8 cellular contexts compared by ENCODE assay signal in genomic region chr7:150388709-150389531, GRCh38. TPM values are rescaled to one million over a fixed set of nuclear protein-coding genes. Genes with fewer than 3 reads are reported as not detected.
DNase-seq lines count a peak whose midpoint lies in the region; ATAC-seq and TF ChIP-seq lines count a peak whose summit lies in the region.
"Had no signal": no experiment of that assay in that cellular context is flagged by ENCODE, and none has a peak within 500 bp of the region (broad histone marks: within the 10 kb centered on the region; RNA-seq: fewer than 3 reads in every experiment).

No MANE protein-coding gene starts in this region.

- no peak for TF ChIP-seq POLR2A in body of pancreas (IDR thresholded peaks at IDR 0.05)
- TF ChIP-seq POLR2A in thyroid gland (IDR thresholded peaks at IDR 0.05) = no peak

- no peaks in the 10 kb centered on the region for H3K9me3 ChIP-seq in body of pancreas
- no peaks in the 10 kb centered on the region for H3K9me3 ChIP-seq in liver (ENCODE audit: control insufficient read depth in 4 of 4, low read length in 3 of 4)
- no peaks in the 10 kb centered on the region for H3K9me3 ChIP-seq in thyroid gland

- no peaks in the 10 kb centered on the region for H3K27me3 ChIP-seq in body of pancreas
- no peaks in the 10 kb centered on the region for H3K27me3 ChIP-seq in liver (ENCODE audit: control insufficient read depth in 4 of 4, insufficient read depth in 4 of 4, low read length in 3 of 4)
- no peaks in the 10 kb centered on the region for H3K27me3 ChIP-seq in thyroid gland

- TF ChIP-seq CTCF in body of pancreas (IDR thresholded peaks at IDR 0.05) (peak; percentile 78 to 99 (median 99)), liver (IDR thresholded peaks at IDR 0.05; ENCODE audit: low read depth, low read length, missing input control) (peak; percentile 98), thyroid gland (IDR thresholded peaks at IDR 0.05) (peak in 5 of 6 experiments; percentile 49 to 80 (median 72))

- peak; percentile 99 to 100 for TF ChIP-seq RAD21 in liver (IDR thresholded peaks at IDR 0.05)

- H3K27ac ChIP-seq in body of pancreas (peak overlapping the region; percentile 58 to 74 (median 70)), liver (ENCODE audit: low read depth in 1 of 2, low read length in 2 of 2) (peak overlapping the region; percentile 43 to 73), thyroid gland (no peak overlapping the region)

- H3K9ac ChIP-seq in liver (ENCODE audit: low read depth in 1 of 2, low read length in 2 of 2) = peak overlapping the region in 1 of 2 donors; percentile 40

- DNase-seq in NCI-H446 treated with DMSO at 0.1 percent for 48 hours (lab: John Stamatoyannopoulos, UW) = peak; percentile 58
- DNase-seq in body of pancreas = peak; percentile 90 to 96 (median 96)
- peak; percentile 82 to 87 for DNase-seq in thyroid gland
- no peak for DNase-seq in NCI-H2107 (lab: John Stamatoyannopoulos, UW)
- DNase-seq: stimulated activated CD4-positive, alpha-beta T cell treated with anti-CD3 and anti-CD28 coated beads, Interleukin-2, amount 100 ng/mL, for 24 hours had no signal

- H3K4me1 ChIP-seq in body of pancreas (peaks cover 22% of the 10 kb centered on the region), liver (ENCODE audit: control insufficient read depth in 4 of 4, insufficient read depth in 4 of 4, low read length in 3 of 4) (peaks cover 0 to 45% (median 37%) of the 10 kb centered on the region in 4 donors), thyroid gland (no peaks in the 10 kb centered on the region)

- intact Hi-C loops in body of pancreas (cut with DNase I) = no loop called here
- intact Hi-C loops in thyroid gland (cut with DNase I) = no loop called here

- 13 to 31% methylated on average over 5 to 20 of the region's 20 CpGs for WGBS in body of pancreas, 2 donors
- WGBS in liver = 39% methylated on average over 20 of the region's 20 CpGs
- 62 to 65% methylated on average over 15 to 20 of the region's 20 CpGs for WGBS in thyroid gland, 2 donors

- ATAC-seq in body of pancreas (peak; percentile 99), HG02588 (IDR thresholded peaks at IDR 0.05; ENCODE audit: unreplicated experiment) (no peak), GM18519 (IDR thresholded peaks at IDR 0.05; ENCODE audit: low FRiP score, unreplicated experiment) (no peak)

- H3K36me3 ChIP-seq in body of pancreas (replicated peaks in 1 of 2; ENCODE audit: insufficient read depth in 1 of 2, low read depth in 2 of 2) (no peaks in the 10 kb centered on the region), liver (ENCODE audit: control insufficient read depth in 4 of 4, insufficient read depth in 3 of 4, low read depth in 1 of 4, low read length in 3 of 4) (no peaks in the 10 kb centered on the region), thyroid gland (no peaks in the 10 kb centered on the region)

- H3K4me3 ChIP-seq in body of pancreas (no peak overlapping the region), liver (ENCODE audit: low read depth in 1 of 3, low read length in 3 of 3) (no peak overlapping the region), thyroid gland (replicated peaks in 1 of 3) (no peak overlapping the region)

TF ChIP-seq in liver, 16 proteins besides CTCF, POLR2A, EP300 and RAD21:
- TF ChIP-seq FOXA2 (IDR thresholded peaks at IDR 0.05) (peak; percentile 25), ZBTB33 (IDR thresholded peaks at IDR 0.05) (peak; percentile 87), REST (IDR thresholded peaks at IDR 0.05) (peak; percentile 69), TAF1 (conservative IDR thresholded peaks at IDR 0.05) (no peak), HNF4A (conservative IDR thresholded peaks at IDR 0.05) (peak; percentile 80 to 86), HNF4G (IDR thresholded peaks at IDR 0.05) (peak; percentile 44), YY1 (IDR thresholded peaks at IDR 0.05) (peak; percentile 84), JUND (IDR thresholded peaks at IDR 0.05) (peak in 1 of 2 donors; percentile 71), EGR1 (IDR thresholded peaks at IDR 0.05; ENCODE audit: low read depth in 2 of 2) (peak; percentile 83 to 97), NR2F2 (IDR thresholded peaks at IDR 0.05) (peak; percentile 67), RXRA (IDR thresholded peaks at IDR 0.05) (peak; percentile 99), FOXA1 (IDR thresholded peaks at IDR 0.05) (peak; percentile 30), MAX (IDR thresholded peaks at IDR 0.05) (peak; percentile 92), GABPA (IDR thresholded peaks at IDR 0.05 in 1 of 2, conservative IDR thresholded peaks at IDR 0.05 in 1 of 2) (peak in 1 of 2 donors; percentile 19), ATF3 (IDR thresholded peaks at IDR 0.05) (peak; percentile 89), SP1 (IDR thresholded peaks at IDR 0.05) (peak; percentile 98)

RNA-seq across cellular contexts. Expression of gene ZNF775, which starts 9.8 kb away (rescaled TPM):
- total RNA-seq in body of pancreas = 10 to 100 TPM in 1 of 2 donors, 1 to 10 TPM in 1; 6.0 to 10.2 TPM
- total RNA-seq in liver = 1 to 10 TPM in 1 of 2 donors, under 1 TPM in 1; 0.33 to 3.1 TPM
- polyA plus RNA-seq in liver = under 1 TPM; 0.08 to 0.72 TPM
- total RNA-seq in thyroid gland = 1 to 10 TPM; 4.3 to 7.5 (median 6.3) TPM

RNA-seq across cellular contexts. Expression of gene REPIN1, which starts 20.3 kb away (rescaled TPM):
- total RNA-seq in body of pancreas (100 to 1,000 TPM in 1 of 2 donors, 10 to 100 TPM in 1; 77.0 to 117 TPM), liver (100 to 1,000 TPM in 1 of 2 donors, 10 to 100 TPM in 1; 44.4 to 118 TPM), thyroid gland (100 to 1,000 TPM in 3 of 4 donors, 10 to 100 TPM in 1; 71.9 to 144 (median 123) TPM)
- 10 to 100 TPM; 17.1 to 65.8 TPM for polyA plus RNA-seq in liver

RNA-seq across cellular contexts. Expression of gene RARRES2, which starts 47.5 kb away (rescaled TPM):
- 100 to 1,000 TPM; 245 to 400 TPM for total RNA-seq in body of pancreas
- 100 to 1,000 TPM; 149 to 437 TPM for total RNA-seq in liver
- polyA plus RNA-seq in liver = 1,000 to 10,000 TPM; 1,248 to 1,915 TPM
- total RNA-seq in thyroid gland = 100 to 1,000 TPM in 1 of 4 donors, 10 to 100 TPM in 3; 22.2 to 137 (median 54.8) TPM

Comparison
In these comparisons a context has a peak if more than half of its experiments do, and no peak if none do; other contexts are left out.
1. H3K27ac ChIP-seq: peak in body of pancreas (4 of 4) and liver (2 of 2); none in thyroid gland (0 of 3).
2. Peak in every context shown above with its lines, with median percentiles within 50 percentile points of each other: CTCF ChIP-seq.